Comparison of ENCODE assay signal across 3 cellular contexts in genomic region chr1:112209493-112209892, GRCh38.
TF ChIP-seq lines count a peak whose summit lies in the region.

No MANE protein-coding gene starts in this region.

TF ChIP-seq in K562, 482 proteins besides CTCF, POLR2A, EP300 and RAD21:
- no peak for TF ChIP-seq ATF1 (CRISPR knock-in tag; IDR thresholded peaks at IDR 0.05)
- no peak for TF ChIP-seq ATF1 (tag; IDR thresholded peaks at IDR 0.05)
- peak; percentile 45; the same call in 1 of the 2 replicates for TF ChIP-seq ATF3 (IDR thresholded peaks at IDR 0.05)
- TF ChIP-seq ATF3 (CRISPR knock-in tag; conservative IDR thresholded peaks at IDR 0.05) = no peak

TF ChIP-seq in endothelial cell of umbilical vein, 7 proteins besides CTCF, POLR2A, EP300 and RAD21:
- no peak for TF ChIP-seq GATA2 (IDR thresholded peaks at IDR 0.05; ENCODE audit: insufficient read depth, insufficient read length, low read depth, low read length)
- TF ChIP-seq MAX (IDR thresholded peaks at IDR 0.05; ENCODE audit: insufficient read depth, insufficient read length) = no peak
- peak; percentile 15 for TF ChIP-seq JUN (IDR thresholded peaks at IDR 0.05; ENCODE audit: borderline replicate concordance, insufficient read depth, insufficient read length, low read depth)
- TF ChIP-seq MYC (IDR thresholded peaks at IDR 0.05; ENCODE audit: low read depth, low read length) = no peak
- TF ChIP-seq POLR2AphosphoS5 (IDR thresholded peaks at IDR 0.05; ENCODE audit: insufficient read depth, low read depth, low read length) = no peak

TF ChIP-seq in GM23338, 12 proteins besides CTCF, POLR2A, EP300 and RAD21:
- no peak for TF ChIP-seq ZNF462 (CRISPR knock-in tag; IDR thresholded peaks at IDR 0.05)
- TF ChIP-seq ZNF114 (CRISPR knock-in tag; IDR thresholded peaks at IDR 0.05) = no peak
- no peak for TF ChIP-seq ZNF331 (CRISPR knock-in tag; IDR thresholded peaks at IDR 0.05; ENCODE audit: low read depth)
